In genomic region chr11:44065851-44066731, GRCh38 we compare ENCODE assay signal across 8 cellular contexts. TPM values are rescaled to one million over a fixed set of nuclear protein-coding genes. Genes with fewer than 3 reads are reported as not detected.
DNase-seq lines count a peak whose midpoint lies in the region; ATAC-seq and TF ChIP-seq lines count a peak whose summit lies in the region.

Gene ACCS (plus strand): TSS chr11:44066270. CDS start chr11:44067628, 1,358 bp downstream.

- POLR2A ChIA-PET in AG04449 (lab: Yijun Ruan, JAX), result no interaction called here
- POLR2A ChIA-PET in activated CD4-positive, alpha-beta T cell treated with anti-CD3 and anti-CD28 coated beads, Interleukin-2, amount 10 ng/mL, durations not matched to agents 7 days and 5 days (lab: Charles Lee), result no interaction called here

- H3K4me1 Mint-ChIP-seq in activated CD4-positive, alpha-beta T cell treated with anti-CD3 and anti-CD28 coated beads, Interleukin-2, amount 10 ng/mL, durations not matched to agents 7 days and 5 days, result peaks cover 28% of the 10 kb centered on the region

- DNase-seq in AG04449 (ENCODE audit: low read depth, low spot score) (peak; percentile 50), NCI-H345 (lab: John Stamatoyannopoulos, UW) (peak; percentile 78), coronary artery (ENCODE audit: low spot score) (peak; percentile 98), left kidney (ENCODE audit: low read depth, low spot score) (peak; percentile 97)
- DNase-seq in activated CD4-positive, alpha-beta T cell treated with anti-CD3 and anti-CD28 coated beads, Interleukin-2, amount 10 ng/mL, durations not matched to agents 7 days and 5 days, result peak; percentile 88
- DNase-seq in stimulated activated CD4-positive, alpha-beta T cell treated with anti-CD3 and anti-CD28 coated beads, Interleukin-1b, Interleukin-23, amount 100 ng/mL, for 48 hours, result peak; percentile 87

- H3K4me3 ChIP-seq in AG04449 (ENCODE audit: low read depth, low read length), result peak within 1 kb of the TSS; percentile 64
- peak within 1 kb of the TSS; percentile 80 for H3K4me3 ChIP-seq in coronary artery

- H3K36me3 Mint-ChIP-seq in activated CD4-positive, alpha-beta T cell treated with anti-CD3 and anti-CD28 coated beads, Interleukin-2, amount 10 ng/mL, durations not matched to agents 7 days and 5 days (ENCODE audit: low read depth), result no peaks in the 10 kb centered on the region

- TF ChIP-seq CTCF in AG04449 (IDR thresholded peaks at IDR 0.05; ENCODE audit: insufficient read depth, low read length, missing control alignments), result peak; percentile 91
- peak; percentile 72 for TF ChIP-seq CTCF in coronary artery (IDR thresholded peaks at IDR 0.05)

- ATAC-seq in GM18907 (IDR thresholded peaks at IDR 0.05; ENCODE audit: unreplicated experiment), result peak; percentile 98
- ATAC-seq in HG03135 (IDR thresholded peaks at IDR 0.05; ENCODE audit: unreplicated experiment), result peak; percentile 97

- peak within 1 kb of the TSS; percentile 78 for H3K4me3 Mint-ChIP-seq in activated CD4-positive, alpha-beta T cell treated with anti-CD3 and anti-CD28 coated beads, Interleukin-2, amount 10 ng/mL, durations not matched to agents 7 days and 5 days

- no peaks in the 10 kb centered on the region for H3K27me3 Mint-ChIP-seq in activated CD4-positive, alpha-beta T cell treated with anti-CD3 and anti-CD28 coated beads, Interleukin-2, amount 10 ng/mL, durations not matched to agents 7 days and 5 days

- CTCF ChIA-PET in AG04449 (lab: Yijun Ruan, JAX), result interaction anchor here (0.6 to 17.6 kb wide), 14 partner anchors 9 to 240 kb away, joined by 3 to 217 read pairs (median 4); partner anchors contain the start of gene EXT2
- CTCF ChIA-PET in activated CD4-positive, alpha-beta T cell treated with anti-CD3 and anti-CD28 coated beads, Interleukin-2, amount 10 ng/mL, durations not matched to agents 7 days and 5 days (lab: Charles Lee), result interaction anchor here (0.5 to 3.4 kb wide), 5 partner anchors 9 to 797 kb away, joined by 3 to 12 read pairs (median 4); no protein-coding TSS in a partner anchor

- H3K9me3 Mint-ChIP-seq in activated CD4-positive, alpha-beta T cell treated with anti-CD3 and anti-CD28 coated beads, Interleukin-2, amount 10 ng/mL, durations not matched to agents 7 days and 5 days, result no peaks in the 10 kb centered on the region

- H3K27ac ChIP-seq in coronary artery, result peak within 1 kb of the TSS; percentile 85 to 93

- H3K27ac Mint-ChIP-seq in activated CD4-positive, alpha-beta T cell treated with anti-CD3 and anti-CD28 coated beads, Interleukin-2, amount 10 ng/mL, durations not matched to agents 7 days and 5 days, result peak within 1 kb of the TSS; percentile 89

RNA-seq across cellular contexts. Expression of gene ACCS, which starts in this region (rescaled TPM):
- 10 to 100 TPM; 11.6 to 11.7 TPM for total RNA-seq in activated CD4-positive, alpha-beta T cell treated with anti-CD3 and anti-CD28 coated beads, Interleukin-2, amount 10 ng/mL, durations not matched to agents 7 days and 5 days

Comparison
In these comparisons a context has a peak if more than half of its experiments do, and no peak if none do; other contexts are left out.
1. Peak in every context shown above with its lines: DNase-seq, ATAC-seq, H3K4me3 ChIP-seq and H3K27ac ChIP-seq.